ENCODE assay signal across 1 cellular context in the genomic region with DNA sequence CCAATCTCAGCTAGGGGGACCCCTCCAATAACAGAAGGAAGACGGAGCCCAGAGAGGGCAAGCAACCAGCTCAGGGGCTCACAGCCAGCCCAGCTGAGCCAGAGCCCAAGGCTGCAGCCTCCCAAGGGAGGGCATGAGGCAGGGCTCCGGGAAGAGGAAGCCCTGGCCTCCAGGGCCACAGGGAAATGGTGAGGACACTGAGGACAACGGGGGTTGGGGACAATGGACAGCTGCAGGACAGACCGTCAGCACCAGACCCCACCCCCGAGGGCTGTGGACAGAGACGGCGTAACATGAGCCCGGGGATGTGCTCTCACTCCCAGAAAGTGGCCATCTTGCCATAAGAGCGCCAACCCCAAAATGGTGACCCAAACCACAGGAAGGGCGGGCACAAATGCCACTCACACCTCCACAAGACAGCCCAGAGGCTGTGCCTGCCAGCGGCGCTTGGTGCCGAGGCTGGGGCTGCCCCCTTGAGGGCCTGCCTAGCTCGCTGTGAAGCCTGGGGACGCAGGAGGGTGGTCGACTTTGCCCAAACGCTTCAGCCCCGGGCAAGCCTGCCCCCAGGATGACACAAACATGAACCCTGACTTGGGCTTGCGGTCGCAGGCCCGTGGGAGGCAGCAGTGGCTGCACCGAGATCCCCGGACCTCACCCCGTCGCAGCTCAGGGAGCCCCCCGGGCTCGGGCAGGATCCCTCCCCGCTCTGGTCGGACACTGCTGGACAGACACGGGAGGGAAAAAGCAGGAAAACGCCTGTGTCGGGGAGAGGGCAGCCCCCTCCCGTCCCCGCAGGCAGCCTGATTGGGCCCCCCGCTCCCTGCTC.
A peak's percentile ranks its signal among the peaks of the same experiment; 100 is the strongest.
TF ChIP-seq lines count a peak whose summit lies in the region.

No MANE protein-coding gene starts in this region.

TF ChIP-seq in HepG2, 621 proteins besides CTCF, POLR2A, EP300 and RAD21:
- TF ChIP-seq NR1H2 (CRISPR knock-in tag; IDR thresholded peaks at IDR 0.05; ENCODE audit: borderline replicate concordance, low read depth) (no peak), ZNF768 (CRISPR knock-in tag; IDR thresholded peaks at IDR 0.05) (peak; percentile 92), AGO2 (optimal IDR thresholded peaks at IDR 0.05; ENCODE audit: low read depth, low read length) (peak; percentile 41)
